In the genomic region with DNA sequence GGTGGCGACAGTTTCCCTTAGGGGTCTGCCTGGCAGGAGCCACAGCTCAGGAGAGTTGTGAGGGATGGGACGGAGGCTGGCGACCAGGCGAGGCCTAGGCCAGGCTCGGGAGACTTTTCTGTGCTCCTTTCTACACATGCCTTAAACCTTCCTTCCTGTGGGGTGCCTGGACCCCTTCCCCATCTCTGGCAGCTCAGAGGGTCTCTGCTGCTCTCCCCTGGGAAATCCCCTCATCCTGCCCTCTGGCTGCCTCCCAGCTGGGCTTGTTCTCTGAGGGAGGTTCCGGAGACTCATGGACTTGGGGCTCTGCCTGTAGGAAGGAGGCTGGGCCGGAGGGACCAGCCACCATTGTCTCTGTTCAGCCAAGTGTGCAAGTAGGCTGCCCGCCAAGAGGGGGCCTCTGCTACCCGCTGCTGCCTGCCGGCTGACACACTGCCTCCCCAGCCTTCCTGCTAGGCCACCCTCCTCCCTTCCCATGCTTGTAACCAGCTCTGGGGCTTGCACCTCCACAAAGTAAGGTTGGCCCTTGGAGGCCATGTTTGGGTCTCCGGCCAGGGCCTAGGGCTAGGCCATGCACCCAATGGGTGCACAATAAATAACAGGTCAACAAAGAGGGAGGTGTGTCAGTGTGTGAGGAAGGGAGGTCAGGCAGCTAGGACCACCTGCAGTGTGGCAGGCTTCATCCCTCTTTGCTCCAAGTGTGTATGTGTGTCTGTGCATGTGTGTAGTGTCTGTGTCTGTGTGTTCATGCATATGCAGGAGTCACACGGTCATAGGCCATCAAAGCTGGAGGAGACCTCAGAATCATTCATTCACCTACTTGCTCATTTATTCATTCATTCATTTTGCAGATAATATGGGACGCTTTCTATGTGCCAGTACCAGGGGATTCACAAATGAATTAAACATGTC, we compare ENCODE assay signal across 11 cellular contexts. TPM values are rescaled to one million over a fixed set of nuclear protein-coding genes. Genes with fewer than 3 reads are reported as not detected.
A peak's percentile ranks its signal among the peaks of the same experiment; 100 is the strongest.
DNase-seq lines count a peak whose midpoint lies in the region; ATAC-seq, FAIRE-seq and TF ChIP-seq lines count a peak whose summit lies in the region.
"Had no signal": no experiment of that assay in that cellular context is flagged by ENCODE, and none has a peak within 500 bp of the region (broad histone marks: within the 10 kb centered on the region; RNA-seq: fewer than 3 reads in every experiment).

No MANE protein-coding gene starts in this region.

- H3K36me3 Mint-ChIP-seq in activated naive CD8-positive, alpha-beta T cell, result peaks cover 2% of the 10 kb centered on the region
- H3K36me3 Mint-ChIP-seq in activated naive CD8-positive, alpha-beta T cell treated with anti-CD3 and anti-CD28 coated beads, Interleukin-2, amount 50 U/mL, for 24 hours (ENCODE audit: low read depth), result peaks cover 32% of the 10 kb centered on the region
- peaks cover 51% of the 10 kb centered on the region for H3K36me3 Mint-ChIP-seq in activated CD4-positive, alpha-beta memory T cell treated with anti-CD3 and anti-CD28 coated beads, Interleukin-2, amount 10 ng/mL, durations not matched to agents 7 days and 5 days (ENCODE audit: low read depth)
- H3K36me3 Mint-ChIP-seq in type B pancreatic cell, result no peaks in the 10 kb centered on the region

- POLR2A ChIA-PET in activated CD4-positive, alpha-beta memory T cell treated with anti-CD3 and anti-CD28 coated beads, Interleukin-2, amount 10 ng/mL, durations not matched to agents 7 days and 5 days (lab: Charles Lee), result interaction anchor here (0.9 to 2.4 kb wide), 5 partner anchors 8 to 69 kb away, joined by 3 to 11 read pairs (median 9); no protein-coding TSS in a partner anchor

- TF ChIP-seq CTCF in type B pancreatic cell (conservative IDR thresholded peaks at IDR 0.05) (no peak), D721Med (IDR thresholded peaks at IDR 0.05; ENCODE audit: insufficient read depth, missing control alignments) (no peak)

- peak overlapping the region; percentile 67 for H3K27ac Mint-ChIP-seq in activated naive CD8-positive, alpha-beta T cell
- H3K27ac Mint-ChIP-seq in activated naive CD8-positive, alpha-beta T cell treated with anti-CD3 and anti-CD28 coated beads, Interleukin-2, amount 50 U/mL, for 24 hours, result no peak overlapping the region
- peak overlapping the region; percentile 53 for H3K27ac Mint-ChIP-seq in activated CD4-positive, alpha-beta memory T cell treated with anti-CD3 and anti-CD28 coated beads, Interleukin-2, amount 10 ng/mL, durations not matched to agents 7 days and 5 days
- H3K27ac Mint-ChIP-seq in type B pancreatic cell, result peak overlapping the region; percentile 23

- no peaks in the 10 kb centered on the region for H3K9me3 ChIP-seq in Karpas-422 (ENCODE audit: low read length)
- H3K9me3 ChIP-seq: esophagus muscularis mucosa had no signal

- CTCF ChIA-PET in activated CD4-positive, alpha-beta memory T cell treated with anti-CD3 and anti-CD28 coated beads, Interleukin-2, amount 10 ng/mL, durations not matched to agents 7 days and 5 days (lab: Charles Lee), result interaction anchor here (0.6 to 6.6 kb wide), 11 partner anchors 11 to 299 kb away, joined by 3 to 56 read pairs (median 6); no protein-coding TSS in a partner anchor

- no peak for DNase-seq in activated naive CD8-positive, alpha-beta T cell treated with anti-CD3 and anti-CD28 coated beads, Interleukin-2, amount 50 U/mL, for 24 hours
- DNase-seq in activated CD4-positive, alpha-beta memory T cell treated with anti-CD3 and anti-CD28 coated beads, Interleukin-2, amount 10 ng/mL, durations not matched to agents 7 days and 5 days, result no peak
- DNase-seq in kidney tubule cell (ENCODE audit: low spot score), result peak; percentile 93
- DNase-seq in type B pancreatic cell (ENCODE audit: extremely low spot score, unreplicated experiment), result no peak
- no peak for DNase-seq in D721Med (ENCODE audit: insufficient read length, low spot score)
- no peak for DNase-seq in Karpas-422
- DNase-seq in AG08395 (ENCODE audit: low spot score), result no peak
- DNase-seq: amniotic stem cell, NCI-H2029 treated with DMSO at 0.1 percent for 48 hours had no signal

- no peaks in the 10 kb centered on the region for H3K9me3 Mint-ChIP-seq in activated naive CD8-positive, alpha-beta T cell (ENCODE audit: low read depth)
- H3K9me3 Mint-ChIP-seq in activated naive CD8-positive, alpha-beta T cell treated with anti-CD3 and anti-CD28 coated beads, Interleukin-2, amount 50 U/mL, for 24 hours, result no peaks in the 10 kb centered on the region
- no peaks in the 10 kb centered on the region for H3K9me3 Mint-ChIP-seq in activated CD4-positive, alpha-beta memory T cell treated with anti-CD3 and anti-CD28 coated beads, Interleukin-2, amount 10 ng/mL, durations not matched to agents 7 days and 5 days
- H3K9me3 Mint-ChIP-seq in type B pancreatic cell, result no peaks in the 10 kb centered on the region

- H3K36me3 ChIP-seq in Karpas-422 (ENCODE audit: insufficient read depth, low read length), result no peaks in the 10 kb centered on the region
- H3K36me3 ChIP-seq: esophagus muscularis mucosa had no signal

- H3K4me2 ChIP-seq in Karpas-422 (ENCODE audit: low read depth, low read length, poor library complexity, severe bottlenecking), result no peak overlapping the region

- ATAC-seq in activated naive CD8-positive, alpha-beta T cell treated with anti-CD3 and anti-CD28 coated beads, Interleukin-2, amount 50 U/mL, for 24 hours, result no peak

- no peaks in the 10 kb centered on the region for H3K79me2 ChIP-seq in Karpas-422 (ENCODE audit: low read length)

- no peak overlapping the region for H3K4me3 ChIP-seq in Karpas-422 (ENCODE audit: low read length)
- H3K4me3 ChIP-seq: esophagus muscularis mucosa had no signal

- no peak for FAIRE-seq in D721Med (lab: Jason Lieb, UNC)

- no peaks in the 10 kb centered on the region for H3K27me3 Mint-ChIP-seq in activated naive CD8-positive, alpha-beta T cell
- H3K27me3 Mint-ChIP-seq in activated naive CD8-positive, alpha-beta T cell treated with anti-CD3 and anti-CD28 coated beads, Interleukin-2, amount 50 U/mL, for 24 hours, result no peaks in the 10 kb centered on the region
- H3K27me3 Mint-ChIP-seq in activated CD4-positive, alpha-beta memory T cell treated with anti-CD3 and anti-CD28 coated beads, Interleukin-2, amount 10 ng/mL, durations not matched to agents 7 days and 5 days, result no peaks in the 10 kb centered on the region
- no peaks in the 10 kb centered on the region for H3K27me3 Mint-ChIP-seq in type B pancreatic cell

- no peaks in the 10 kb centered on the region for H3K9me2 ChIP-seq in Karpas-422 (replicated peaks; ENCODE audit: insufficient read depth, low read length)

- H4K20me1 ChIP-seq in Karpas-422 (ENCODE audit: insufficient read depth, low read depth, low read length), result peaks cover 11% of the 10 kb centered on the region

- H2AFZ ChIP-seq in Karpas-422 (ENCODE audit: low read length), result no peak overlapping the region

- no peaks in the 10 kb centered on the region for H3K4me1 ChIP-seq in Karpas-422 (ENCODE audit: low read length)

- no peak overlapping the region for H3K9ac ChIP-seq in Karpas-422 (ENCODE audit: low read length)

- H3K27ac ChIP-seq in Karpas-422 (ENCODE audit: low read length), result no peak overlapping the region

- H3K27me3 ChIP-seq in Karpas-422 (ENCODE audit: low read length), result no peaks in the 10 kb centered on the region
- H3K27me3 ChIP-seq: esophagus muscularis mucosa had no signal

- no peak overlapping the region for H3K4me3 Mint-ChIP-seq in activated naive CD8-positive, alpha-beta T cell
- H3K4me3 Mint-ChIP-seq in activated naive CD8-positive, alpha-beta T cell treated with anti-CD3 and anti-CD28 coated beads, Interleukin-2, amount 50 U/mL, for 24 hours, result no peak overlapping the region
- no peak overlapping the region for H3K4me3 Mint-ChIP-seq in activated CD4-positive, alpha-beta memory T cell treated with anti-CD3 and anti-CD28 coated beads, Interleukin-2, amount 10 ng/mL, durations not matched to agents 7 days and 5 days
- H3K4me3 Mint-ChIP-seq in type B pancreatic cell, result no peak overlapping the region

- peaks cover 32% of the 10 kb centered on the region for H3K4me1 Mint-ChIP-seq in activated naive CD8-positive, alpha-beta T cell (ENCODE audit: low read depth)
- peaks cover 13% of the 10 kb centered on the region for H3K4me1 Mint-ChIP-seq in activated naive CD8-positive, alpha-beta T cell treated with anti-CD3 and anti-CD28 coated beads, Interleukin-2, amount 50 U/mL, for 24 hours
- peaks cover 16% of the 10 kb centered on the region for H3K4me1 Mint-ChIP-seq in activated CD4-positive, alpha-beta memory T cell treated with anti-CD3 and anti-CD28 coated beads, Interleukin-2, amount 10 ng/mL, durations not matched to agents 7 days and 5 days
- H3K4me1 Mint-ChIP-seq in type B pancreatic cell (ENCODE audit: unreplicated experiment), result peaks cover 24% of the 10 kb centered on the region

RNA-seq across cellular contexts. Expression of a gene that starts 28.8 kb away (rescaled TPM):
- total RNA-seq in activated CD4-positive, alpha-beta memory T cell treated with anti-CD3 and anti-CD28 coated beads, Interleukin-2, amount 10 ng/mL, durations not matched to agents 7 days and 5 days, result 100 to 1,000 TPM; 261 to 272 TPM
- 38.8 and 79.1 TPM in 2 replicates for total RNA-seq in type B pancreatic cell (ENCODE audit: low replicate concordance)
- 43.3 and 85.3 TPM in 2 replicates for total RNA-seq in Karpas-422 (2014; rRNA removed; shearing (Covaris generic); ENCODE audit: low replicate concordance)
